ENCODE assay signal across 8 cellular contexts in genomic region chr12:57693659-57694458, GRCh38. TPM values are rescaled to one million over a fixed set of nuclear protein-coding genes. Genes with fewer than 3 reads are reported as not detected.
A peak's percentile ranks its signal among the peaks of the same experiment; 100 is the strongest.
DNase-seq lines count a peak whose midpoint lies in the region; ATAC-seq and TF ChIP-seq lines count a peak whose summit lies in the region.

Gene OS9, plus strand, starts transcription at chr12:57694132. Its CDS starts 30 bp downstream, at chr12:57694162.

- H3K79me2 ChIP-seq in OCI-LY1 (ENCODE audit: insufficient read depth, low read length) = 0 out of 2 replicates have a peak, but pooled peaks cover 7% of the 10 kb centered on the region

- H2AFZ ChIP-seq in OCI-LY1 (ENCODE audit: low read length) = peak within 1 kb of the TSS; percentile 97

- no peaks in the 10 kb centered on the region for H4K20me1 ChIP-seq in OCI-LY1 (ENCODE audit: insufficient read depth, low read length)

- H3K4me2 ChIP-seq in OCI-LY1 (ENCODE audit: low read length) = peak within 1 kb of the TSS; percentile 99

- peaks cover 34% of the 10 kb centered on the region for H3K36me3 ChIP-seq in OCI-LY1 (ENCODE audit: insufficient read depth, low read length)

- H3K9ac ChIP-seq in OCI-LY1 (ENCODE audit: low read length) = peak within 1 kb of the TSS; percentile 88

- DNase-seq in DMS114 treated with DMSO at 0.1 percent for 48 hours (lab: John Stamatoyannopoulos, UW; ENCODE audit: unreplicated experiment) = peak; percentile 100
- peak; percentile 91 for DNase-seq in HuH-7 (ENCODE audit: low spot score)
- peak; percentile 89 for DNase-seq in activated CD8-positive, alpha-beta memory T cell treated with anti-CD3 and anti-CD28 coated beads, Interleukin-2, amount 50 U/mL, for 48 hours
- peak; percentile 100 for DNase-seq in epithelial cell of esophagus (ENCODE audit: low read depth)
- peak; percentile 74 to 87 for DNase-seq in stimulated activated CD8-positive, alpha-beta memory T cell treated with anti-CD3 and anti-CD28 coated beads, Interleukin-4, amount 100 ng/mL, for 1 hour (ENCODE audit: low read depth in 2 of 2, low spot score in 1 of 2)

- H3F3A ChIP-seq in OCI-LY1 (ENCODE audit: insufficient read depth, low read length) = no peaks in the 10 kb centered on the region

- H3K9me3 ChIP-seq in OCI-LY1 (ENCODE audit: low read length) (peaks cover 3% of the 10 kb centered on the region; the same call in 1 of the 2 replicates), mononuclear cell (ENCODE audit: low read depth, low read length) (no peaks in the 10 kb centered on the region)

- TF ChIP-seq CTCF in OCI-LY1 (IDR thresholded peaks at IDR 0.05; ENCODE audit: low read length) = peak; percentile 86
- TF ChIP-seq CTCF in epithelial cell of esophagus (IDR thresholded peaks at IDR 0.05; ENCODE audit: insufficient read depth, low read depth, low read length, missing control alignments) = peak; percentile 79

- H3K4me3 ChIP-seq in OCI-LY1 (ENCODE audit: low read depth, low read length, poor library complexity, severe bottlenecking) (peak within 1 kb of the TSS; percentile 89), epithelial cell of esophagus (ENCODE audit: low read length) (peak within 1 kb of the TSS; percentile 93), mononuclear cell (ENCODE audit: low read length) (peak within 1 kb of the TSS; percentile 97)

- H3K27me3 ChIP-seq in OCI-LY1 (ENCODE audit: insufficient read depth, low read length) = no peaks in the 10 kb centered on the region
- peaks cover 5% of the 10 kb centered on the region for H3K27me3 ChIP-seq in mononuclear cell (ENCODE audit: insufficient read depth, low read length)

- H3K4me1 ChIP-seq in OCI-LY1 (ENCODE audit: insufficient read depth, low read length, severe bottlenecking) = peaks cover 16% of the 10 kb centered on the region
- peaks cover 17% of the 10 kb centered on the region for H3K4me1 ChIP-seq in mononuclear cell (ENCODE audit: insufficient read depth, low read length)

- peak; percentile 98 for ATAC-seq in GM21515 (IDR thresholded peaks at IDR 0.05; ENCODE audit: unreplicated experiment)

- no peaks in the 10 kb centered on the region for H3K9me2 ChIP-seq in OCI-LY1 (ENCODE audit: low read depth, low read length)

- peak within 1 kb of the TSS; percentile 42 for H3K27ac ChIP-seq in OCI-LY1 (ENCODE audit: low read depth, low read length, poor library complexity, severe bottlenecking)

RNA-seq across cellular contexts. Expression of gene OS9, which starts in this region (rescaled TPM):
- 166 TPM for total RNA-seq in mononuclear cell

Comparison
In these comparisons a context has a peak if more than half of its experiments do, and no peak if none do; other contexts are left out.
1. Peak in every context shown above with its lines: DNase-seq, ATAC-seq, H3K4me3 ChIP-seq and H3K27ac ChIP-seq.